Comparison of ENCODE assay signal across 1 cellular context in the genomic region with DNA sequence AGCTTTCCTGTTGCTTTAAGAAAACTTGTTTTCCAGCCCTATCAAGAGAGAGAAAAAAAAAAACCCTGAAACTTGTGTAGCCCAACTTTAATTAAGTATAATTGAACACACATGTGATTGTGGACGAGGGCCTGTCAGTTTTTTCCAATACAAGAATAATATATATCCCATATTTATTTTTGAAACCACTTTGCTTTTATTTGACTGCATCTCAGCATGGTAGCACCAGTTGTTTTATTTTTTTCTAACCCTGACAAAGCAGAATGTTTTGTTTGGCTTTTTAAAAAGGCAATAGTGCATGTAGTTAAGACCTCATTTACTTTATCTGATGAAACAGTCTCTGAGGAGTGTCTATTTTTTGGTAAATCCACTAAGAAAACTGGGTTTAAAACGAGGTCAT.
TF ChIP-seq lines count a peak whose summit lies in the region.

No MANE protein-coding gene starts in this region.

TF ChIP-seq in HEK293, 187 proteins besides CTCF, POLR2A, EP300 and RAD21 (continued from another document):
- no peak for TF ChIP-seq INSM2 (tag by site-specific recombination; IDR thresholded peaks at IDR 0.05)
- TF ChIP-seq ZNF629 (tag by site-specific recombination; IDR thresholded peaks at IDR 0.05): no peak
- TF ChIP-seq ZNF132 (tag by site-specific recombination; IDR thresholded peaks at IDR 0.05; ENCODE audit: borderline replicate concordance): no peak
TF ChIP-seq in HEK293: peak in this region for 7.
